ENCODE assay signal across 1 cellular context in the genomic region with DNA sequence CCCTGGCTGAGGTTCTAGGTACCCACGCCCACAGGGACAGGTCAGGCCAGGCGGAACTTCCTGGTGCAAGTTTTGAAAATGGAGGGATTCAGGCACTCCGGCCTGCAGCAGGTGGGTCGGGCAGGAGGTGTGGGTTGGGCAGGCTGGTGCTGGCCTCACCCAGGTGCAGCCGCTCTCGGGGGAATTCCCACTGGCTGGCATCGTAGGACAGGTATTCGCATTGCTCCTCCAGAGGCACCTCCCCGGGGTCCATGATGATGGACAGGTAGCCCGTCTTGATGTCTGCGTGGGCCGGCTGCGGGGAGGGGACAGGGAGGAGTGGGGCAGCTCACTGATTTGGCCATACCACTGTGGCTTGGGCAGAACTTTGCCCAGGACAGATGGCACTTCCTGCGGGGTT.
TF ChIP-seq lines count a peak whose summit lies in the region.

No MANE protein-coding gene starts in this region.

TF ChIP-seq in H1, 55 proteins besides CTCF, POLR2A, EP300 and RAD21:
- TF ChIP-seq CTBP2 (IDR thresholded peaks at IDR 0.05; ENCODE audit: borderline replicate concordance, insufficient read depth, insufficient read length, low read length) = no peak
- no peak for TF ChIP-seq TAF7 (optimal IDR thresholded peaks at IDR 0.05; ENCODE audit: borderline replicate concordance, low read depth, low read length)
- no peak for TF ChIP-seq GABPA (IDR thresholded peaks at IDR 0.05; ENCODE audit: borderline replicate concordance, insufficient read depth, low read length)
TF ChIP-seq in H1: peak in this region for 0.
